Comparison of ENCODE assay signal across 13 cellular contexts in genomic region chrX:132758778-132759177, GRCh38.
"Had no signal": no experiment of that assay in that cellular context is flagged by ENCODE, and none has a peak within 500 bp of the region (broad histone marks: within the 10 kb centered on the region; RNA-seq: fewer than 3 reads in every experiment).

No MANE protein-coding gene starts in this region.

- H3K27me3 Mint-ChIP-seq: activated CD4-positive, alpha-beta T cell treated with anti-CD3 and anti-CD28 coated beads, Interleukin-2, amount 10 ng/mL, durations not matched to agents 7 days and 5 days had no signal

- H3K79me2 ChIP-seq: parathyroid adenoma had no signal

- H3K36me3 ChIP-seq: tibial nerve had no signal

- FAIRE-seq: small intestine had no signal

- H2AFZ ChIP-seq: parathyroid adenoma had no signal

- H3K27ac Mint-ChIP-seq: activated CD4-positive, alpha-beta T cell treated with anti-CD3 and anti-CD28 coated beads, Interleukin-2, amount 10 ng/mL, durations not matched to agents 7 days and 5 days; effector memory CD8-positive, alpha-beta T cell; immature natural killer cell; stimulated activated effector memory CD8-positive, alpha-beta T cell treated with anti-CD3 and anti-CD28 coated beads, Interleukin-12 subunit alpha, Interleukin-12 subunit beta, amount 100 ng/mL, for 72 hours; T-helper 1 cell treated with Interleukin-12 subunit alpha and Interleukin-12 subunit beta and Interleukin-4 antibody, amounts not matched to agents 30 μg/mL and 1 μg/mL, for 36 hours had no signal

- ATAC-seq: effector memory CD8-positive, alpha-beta T cell; SK-N-SH treated with all-trans-retinoic acid at 6 μM for 48 hours; stimulated activated effector memory CD8-positive, alpha-beta T cell treated with anti-CD3 and anti-CD28 coated beads, Interleukin-12 subunit alpha, Interleukin-12 subunit beta, amount 100 ng/mL, for 72 hours had no signal

- H3K4me3 Mint-ChIP-seq: activated CD4-positive, alpha-beta T cell treated with anti-CD3 and anti-CD28 coated beads, Interleukin-2, amount 10 ng/mL, durations not matched to agents 7 days and 5 days; effector memory CD8-positive, alpha-beta T cell; immature natural killer cell; stimulated activated effector memory CD8-positive, alpha-beta T cell treated with anti-CD3 and anti-CD28 coated beads, Interleukin-12 subunit alpha, Interleukin-12 subunit beta, amount 100 ng/mL, for 72 hours; T-helper 1 cell treated with Interleukin-12 subunit alpha and Interleukin-12 subunit beta and Interleukin-4 antibody, amounts not matched to agents 30 μg/mL and 1 μg/mL, for 36 hours had no signal

- DNase-seq: activated CD4-positive, alpha-beta T cell treated with anti-CD3 and anti-CD28 coated beads, Interleukin-2, amount 10 ng/mL, durations not matched to agents 7 days and 5 days; activated CD4-positive, CD25-positive, alpha-beta regulatory T cell; activated CD8-positive, alpha-beta memory T cell treated with anti-CD3 and anti-CD28 coated beads for 24 hours; activated naive CD4-positive, alpha-beta T cell treated with Interleukin-2 at 50 U/mL for 16 hours; effector memory CD8-positive, alpha-beta T cell; hypothalamus; immature natural killer cell; small intestine had no signal

- H3K9me3 Mint-ChIP-seq: activated CD4-positive, alpha-beta T cell treated with anti-CD3 and anti-CD28 coated beads, Interleukin-2, amount 10 ng/mL, durations not matched to agents 7 days and 5 days; effector memory CD8-positive, alpha-beta T cell; immature natural killer cell; stimulated activated effector memory CD8-positive, alpha-beta T cell treated with anti-CD3 and anti-CD28 coated beads, Interleukin-12 subunit alpha, Interleukin-12 subunit beta, amount 100 ng/mL, for 72 hours; T-helper 1 cell treated with Interleukin-12 subunit alpha and Interleukin-12 subunit beta and Interleukin-4 antibody, amounts not matched to agents 30 μg/mL and 1 μg/mL, for 36 hours had no signal

- H3K4me1 Mint-ChIP-seq: activated CD4-positive, alpha-beta T cell treated with anti-CD3 and anti-CD28 coated beads, Interleukin-2, amount 10 ng/mL, durations not matched to agents 7 days and 5 days; stimulated activated effector memory CD8-positive, alpha-beta T cell treated with anti-CD3 and anti-CD28 coated beads, Interleukin-12 subunit alpha, Interleukin-12 subunit beta, amount 100 ng/mL, for 72 hours had no signal

- H3K36me3 Mint-ChIP-seq: immature natural killer cell; stimulated activated effector memory CD8-positive, alpha-beta T cell treated with anti-CD3 and anti-CD28 coated beads, Interleukin-12 subunit alpha, Interleukin-12 subunit beta, amount 100 ng/mL, for 72 hours had no signal

- H3K27ac ChIP-seq: parathyroid adenoma, tibial nerve had no signal

- H3K9me3 ChIP-seq: tibial nerve had no signal

- H3K9ac ChIP-seq: parathyroid adenoma had no signal

- H3K4me1 ChIP-seq: parathyroid adenoma, tibial nerve had no signal

- H3K4me3 ChIP-seq: tibial nerve had no signal
